9 cellular contexts compared by ENCODE assay signal in the genomic region with DNA sequence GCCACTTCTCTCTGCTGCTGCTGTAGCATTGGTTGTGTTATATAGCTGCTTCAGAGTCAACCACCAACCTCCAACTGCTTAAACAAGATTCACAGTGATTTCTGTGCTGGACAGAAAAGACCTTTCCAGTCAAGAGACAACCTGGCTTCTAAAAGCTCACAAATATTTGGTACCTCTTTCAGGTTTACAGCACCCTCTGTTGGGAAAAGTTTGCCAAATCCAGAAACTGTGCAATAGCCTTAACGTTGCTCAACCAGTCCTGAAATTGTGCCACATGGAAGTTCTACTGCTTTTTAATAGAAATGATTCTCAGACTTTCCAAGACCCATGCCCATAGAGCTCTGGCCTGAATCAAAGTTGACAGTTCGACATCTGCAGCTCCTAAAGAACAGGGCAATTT.
DNase-seq lines count a peak whose midpoint lies in the region; ATAC-seq and TF ChIP-seq lines count a peak whose summit lies in the region.
"Had no signal": no experiment of that assay in that cellular context is flagged by ENCODE, and none has a peak within 500 bp of the region (broad histone marks: within the 10 kb centered on the region; RNA-seq: fewer than 3 reads in every experiment).

No MANE protein-coding gene starts in this region.

- no peaks in the 10 kb centered on the region for H3K27me3 Mint-ChIP-seq in activated B cell treated with CpG ODN at 0.5 μM for 24 hours

- H3K9ac ChIP-seq in mesenchymal stem cell (ENCODE audit: low read length), result no peak overlapping the region

- no peak overlapping the region for H3K4me2 ChIP-seq in mesenchymal stem cell (ENCODE audit: low read length, poor library complexity, severe bottlenecking)

- POLR2A ChIA-PET in activated B cell treated with CpG ODN at 0.5 μM for 24 hours (lab: Charles Lee), result interaction anchor here (0.6 to 1.6 kb wide), 2 partner anchors 37 to 43 kb away, joined by 4 to 6 read pairs; no protein-coding TSS in a partner anchor

- H3K4me3 Mint-ChIP-seq in activated B cell treated with CpG ODN at 0.5 μM for 24 hours, result no peak overlapping the region

- H3K36me3 ChIP-seq in mesenchymal stem cell (ENCODE audit: control insufficient read depth in 1 of 2, insufficient read depth in 2 of 2, low read depth in 1 of 2, low read length in 2 of 2) (no peaks in the 10 kb centered on the region), right atrium auricular region (no peaks in the 10 kb centered on the region)

- H3K4me1 ChIP-seq in mesenchymal stem cell (ENCODE audit: control insufficient read depth, insufficient read depth, low read depth, low read length) (no peaks in the 10 kb centered on the region), right atrium auricular region (no peaks in the 10 kb centered on the region)

- TF ChIP-seq EP300 in Ishikawa (IDR thresholded peaks at IDR 0.05; ENCODE audit: borderline replicate concordance), result no peak

- no peak overlapping the region for H2BK12ac ChIP-seq in mesenchymal stem cell (ENCODE audit: low read length in 2 of 2)

- H3K79me1 ChIP-seq in mesenchymal stem cell (replicated peaks; ENCODE audit: low read length, poor library complexity, severe bottlenecking), result no peaks in the 10 kb centered on the region

- no peak overlapping the region for H3K14ac ChIP-seq in mesenchymal stem cell (ENCODE audit: low read length in 2 of 2)

- CTCF ChIA-PET in activated B cell treated with CpG ODN at 0.5 μM for 24 hours (lab: Charles Lee), result interaction anchor here (0.6 to 0.7 kb wide), 2 partner anchors 125 to 867 kb away, joined by 3 read pairs; no protein-coding TSS in a partner anchor

- ATAC-seq in activated B cell treated with CpG ODN at 0.5 μM for 24 hours (ENCODE audit: low read depth) (no peak), GM18861 (IDR thresholded peaks at IDR 0.05; ENCODE audit: unreplicated experiment) (no peak)

- 8% methylated on average over 1 of the region's 2 CpGs for WGBS in mesenchymal stem cell

- H3K27me3 ChIP-seq in mesenchymal stem cell (ENCODE audit: control insufficient read depth in 1 of 2, insufficient read depth in 1 of 2, low read length in 2 of 2) (peaks cover 0 to 28% of the 10 kb centered on the region in 2 experiments), right atrium auricular region (no peaks in the 10 kb centered on the region)

- no peaks in the 10 kb centered on the region for H3K9me3 Mint-ChIP-seq in activated B cell treated with CpG ODN at 0.5 μM for 24 hours

- H2BK120ac ChIP-seq in mesenchymal stem cell (ENCODE audit: low read depth, low read length), result no peak overlapping the region

- H3K27ac ChIP-seq in mesenchymal stem cell (ENCODE audit: low read length, poor library complexity, severe bottlenecking) (no peak overlapping the region), right atrium auricular region (no peak overlapping the region)

- intact Hi-C loops in activated B cell treated with CpG ODN at 0.5 μM for 24 hours (cut with micrococcal nuclease), result loop anchor here (5.0 to 10.0 kb wide), 3 partner anchors 173 to 899 kb away; partner anchors contain the start of gene AMOT

- no peak overlapping the region for H2BK5ac ChIP-seq in mesenchymal stem cell (ENCODE audit: low read depth, low read length, poor library complexity, severe bottlenecking)

- peak; percentile 40; the same call in 1 of the 2 replicates for TF ChIP-seq RAD21 in Ishikawa (IDR thresholded peaks at IDR 0.05; ENCODE audit: low read depth)

- H3K27ac Mint-ChIP-seq in activated B cell treated with CpG ODN at 0.5 μM for 24 hours, result peak overlapping the region; percentile 61

- no peak overlapping the region for H2BK15ac ChIP-seq in mesenchymal stem cell (ENCODE audit: low read depth, poor library complexity, severe bottlenecking)

- no peak overlapping the region for H4K91ac ChIP-seq in mesenchymal stem cell (ENCODE audit: low read length)

- H2AFZ ChIP-seq in mesenchymal stem cell (ENCODE audit: low read depth, low read length), result no peak overlapping the region

- H3K4me1 Mint-ChIP-seq in activated B cell treated with CpG ODN at 0.5 μM for 24 hours, result peaks cover 53% of the 10 kb centered on the region

- no peak overlapping the region for H3K18ac ChIP-seq in mesenchymal stem cell (ENCODE audit: low read depth in 1 of 2, low read length in 2 of 2)

- H3K9me3 ChIP-seq in mesenchymal stem cell (ENCODE audit: control insufficient read depth, low read length) (no peaks in the 10 kb centered on the region), right atrium auricular region (no peaks in the 10 kb centered on the region)

- H3K4me3 ChIP-seq in mesenchymal stem cell (ENCODE audit: insufficient read depth in 1 of 2, low read depth in 1 of 2, low read length in 2 of 2) (no peak overlapping the region), right atrium auricular region (no peak overlapping the region)

- TF ChIP-seq CTCF in activated B cell treated with CpG ODN at 0.5 μM for 24 hours (IDR thresholded peaks at IDR 0.05) (no peak), right atrium auricular region (IDR thresholded peaks at IDR 0.05) (no peak)

- no peak overlapping the region for H3K23ac ChIP-seq in mesenchymal stem cell (ENCODE audit: low read length in 2 of 2)

- no peak overlapping the region for H3K4ac ChIP-seq in mesenchymal stem cell (ENCODE audit: low read depth in 1 of 2, low read length in 2 of 2)

- no peaks in the 10 kb centered on the region for H3K36me3 Mint-ChIP-seq in activated B cell treated with CpG ODN at 0.5 μM for 24 hours (ENCODE audit: low read depth)

- H4K8ac ChIP-seq in mesenchymal stem cell (ENCODE audit: low read length), result no peak overlapping the region

- no peak overlapping the region for H2AK5ac ChIP-seq in mesenchymal stem cell (ENCODE audit: low read length, severe bottlenecking)

- DNase-seq in GM04504 (ENCODE audit: low read depth) (peak; percentile 30), activated B cell treated with CpG ODN at 0.5 μM for 24 hours (no peak), mesenchymal stem cell (peak; percentile 33), SKM-1 (lab: John Stamatoyannopoulos, UW; ENCODE audit: unreplicated experiment) (no peak), right atrium auricular region (ENCODE audit: low spot score) (no peak)
- no peak for DNase-seq in activated CD4-positive, alpha-beta T cell treated with anti-CD3 and anti-CD28 coated beads for 4 hours
- DNase-seq: activated CD8-positive, alpha-beta memory T cell treated with anti-CD3 and anti-CD28 coated beads for 24 hours had no signal

TF ChIP-seq in Ishikawa, 13 proteins besides CTCF, POLR2A, EP300 and RAD21:
- no peak for TF ChIP-seq TAF1 (IDR thresholded peaks at IDR 0.05; ENCODE audit: low read depth)
- 0 out of 2 replicates have a peak, but pooled peaks have one; percentile 30 for TF ChIP-seq CEBPB (IDR thresholded peaks at IDR 0.05)

Comparison
In these comparisons a context has a peak if more than half of its experiments do, and no peak if none do; other contexts are left out.
1. DNase-seq: peak in GM04504 (single experiment) and mesenchymal stem cell (single experiment); none in activated B cell treated with CpG ODN at 0.5 μM for 24 hours (single experiment), SKM-1 (single experiment), right atrium auricular region (single experiment) and activated CD4-positive, alpha-beta T cell treated with anti-CD3 and anti-CD28 coated beads for 4 hours (0 of 2).